In the genomic region with DNA sequence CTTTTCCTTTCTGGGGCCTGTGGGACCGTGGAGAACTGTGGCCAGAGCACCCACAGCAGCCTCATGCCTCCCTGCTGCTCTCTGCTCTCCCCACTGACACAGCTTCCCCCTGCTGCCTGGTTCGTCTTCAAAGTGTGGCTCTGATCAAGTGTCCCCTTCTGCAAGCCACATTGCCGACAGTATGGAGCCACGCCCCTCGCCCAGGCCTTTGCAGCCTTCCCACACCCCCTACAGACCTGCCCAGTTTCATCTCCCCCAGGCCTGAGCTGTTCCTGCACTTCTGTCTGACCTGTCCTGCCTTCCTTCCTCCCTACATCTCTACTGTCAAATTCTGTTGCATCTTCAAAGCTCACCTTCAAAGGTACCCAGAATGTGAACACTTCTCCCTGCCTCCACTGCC, we compare ENCODE assay signal across 27 cellular contexts. TPM values are rescaled to one million over a fixed set of nuclear protein-coding genes. Genes with fewer than 3 reads are reported as not detected.
DNase-seq lines count a peak whose midpoint lies in the region; ATAC-seq and TF ChIP-seq lines count a peak whose summit lies in the region.
"Had no signal": no experiment of that assay in that cellular context is flagged by ENCODE, and none has a peak within 500 bp of the region (broad histone marks: within the 10 kb centered on the region; RNA-seq: fewer than 3 reads in every experiment).

No MANE protein-coding gene starts in this region.

- H2BK15ac ChIP-seq in H9 (ENCODE audit: low read depth, low read length) (no peak overlapping the region), neuronal stem cell (ENCODE audit: low read length) (no peak overlapping the region)

- no peak overlapping the region for H3K4me3 Mint-ChIP-seq in H9
- peak overlapping the region; percentile 4 for H3K4me3 Mint-ChIP-seq in stimulated activated memory B cell treated with anti-CD40 and anti-IgM and Interleukin-4, amounts not matched to agents 10 μg/mL and 1 μg/mL and 100 μg/mL, for 72 hours
- H3K4me3 Mint-ChIP-seq: activated CD4-positive, alpha-beta T cell treated with anti-CD3 and anti-CD28 coated beads for 36 hours; activated naive CD4-positive, alpha-beta T cell treated with anti-CD3 and anti-CD28 coated beads, Interleukin-2, amount 50 U/mL, for 24 hours; activated T-helper 1 cell treated with anti-CD3 and anti-CD28 coated beads, Interleukin-12 subunit alpha, Interleukin-12 subunit beta, Interleukin-2, Interleukin-4 antibody, amounts not matched to agents 30 ng/mL and 10 ng/mL and 1 ng/mL, durations not matched to agents 14 hours and 24 hours and 36 hours; GM23338 had no signal

- no peak overlapping the region for H3K14ac ChIP-seq in H9 (ENCODE audit: insufficient read depth, low read length)
- no peak overlapping the region for H3K14ac ChIP-seq in neuronal stem cell (ENCODE audit: low read length)

- no peaks in the 10 kb centered on the region for H3K9me2 ChIP-seq in OCI-LY7 (ENCODE audit: insufficient read depth, low read length)

- H3K23me2 ChIP-seq in H9 (ENCODE audit: insufficient read length, low read depth, low read length, poor library complexity, severe bottlenecking) = peaks cover 9% of the 10 kb centered on the region

- H3K4ac ChIP-seq in H9 (ENCODE audit: low read depth, low read length) (no peak overlapping the region), neuronal stem cell (ENCODE audit: low read length) (no peak overlapping the region)

- H2BK5ac ChIP-seq in H9 (ENCODE audit: insufficient read length, low read length) (no peak overlapping the region), neuronal stem cell (ENCODE audit: low read length) (no peak overlapping the region)

- H3K18ac ChIP-seq in H9 (ENCODE audit: insufficient read length, low read depth, low read length) = no peak overlapping the region
- H3K18ac ChIP-seq in neuronal stem cell (ENCODE audit: low read length) = no peak overlapping the region

- DNase-seq in H9 (no peak), OCI-LY7 (ENCODE audit: low spot score) (no peak), kidney tubule cell (ENCODE audit: low spot score) (no peak), neuronal stem cell (ENCODE audit: low spot score) (no peak), NCI-H226 (no peak)
- DNase-seq: activated CD4-positive, alpha-beta T cell treated with anti-CD3 and anti-CD28 coated beads for 36 hours; anterior cingulate cortex; caudate nucleus; COR-L47; DMS79 treated with DMSO at 0.1 percent for 48 hours; dorsolateral prefrontal cortex; NCI-H1694 treated with DMSO at 0.1 percent for 48 hours; NCI-H748 treated with DMSO at 0.1 percent for 48 hours; occipital lobe; retina; stimulated activated naive CD4-positive, alpha-beta T cell had no signal

- no peak overlapping the region for H4K5ac ChIP-seq in H9 (ENCODE audit: insufficient read length, low read depth, low read length)

- H3K4me3 ChIP-seq in OCI-LY7 (ENCODE audit: low read depth, low read length, poor library complexity, severe bottlenecking) = no peak overlapping the region
- H3K4me3 ChIP-seq in iPS-15b (ENCODE audit: low read depth, low read length) = no peak overlapping the region
- H3K4me3 ChIP-seq in neuronal stem cell (ENCODE audit: low read length in 2 of 2) = no peak overlapping the region
- H3K4me3 ChIP-seq: dorsolateral prefrontal cortex, GM23338, hepatocyte, smooth muscle cell, thoracic aorta had no signal

- no peak overlapping the region for H3K56ac ChIP-seq in H9 (ENCODE audit: insufficient read length, low read depth, low read length)

- H3K27me3 Mint-ChIP-seq in H9 (ENCODE audit: low read depth) = no peaks in the 10 kb centered on the region
- H3K27me3 Mint-ChIP-seq in stimulated activated memory B cell treated with anti-CD40 and anti-IgM and Interleukin-4, amounts not matched to agents 10 μg/mL and 1 μg/mL and 100 μg/mL, for 72 hours = peaks cover 8% of the 10 kb centered on the region
- H3K27me3 Mint-ChIP-seq: activated naive CD4-positive, alpha-beta T cell treated with anti-CD3 and anti-CD28 coated beads, Interleukin-2, amount 50 U/mL, for 24 hours had no signal

- WGBS in H9 (ENCODE audit: extremely low coverage, insufficient read length, low lambda C conversion rate) = no CpG with 5 or more reads among the region's 5 CpGs
- WGBS in neuronal stem cell (ENCODE audit: extremely low coverage in 2 of 2, insufficient read length in 2 of 2, insufficient replicate concordance in 1 of 2), 2 donors = no CpG with 5 or more reads among the region's 5 CpGs

- H3K9me3 ChIP-seq in H9 (ENCODE audit: control insufficient read depth, low read depth, low read length) (no peaks in the 10 kb centered on the region), OCI-LY7 (ENCODE audit: low read length) (no peaks in the 10 kb centered on the region), iPS-15b (ENCODE audit: control insufficient read depth, insufficient read depth, low read length) (no peaks in the 10 kb centered on the region), neuronal stem cell (replicated peaks in 1 of 2; ENCODE audit: control insufficient read depth in 2 of 2, insufficient read depth in 1 of 2, low read depth in 1 of 2, low read length in 2 of 2) (no peaks in the 10 kb centered on the region)
- H3K9me3 ChIP-seq: thoracic aorta had no signal

- peak overlapping the region in 2 of 3 experiments; percentile 27 to 34; a peak in 2 of 7 replicates for H3K27ac Mint-ChIP-seq in H9
- H3K27ac Mint-ChIP-seq in stimulated activated memory B cell treated with anti-CD40 and anti-IgM and Interleukin-4, amounts not matched to agents 10 μg/mL and 1 μg/mL and 100 μg/mL, for 72 hours = peak overlapping the region; percentile 92
- H3K27ac Mint-ChIP-seq: activated CD4-positive, alpha-beta T cell treated with anti-CD3 and anti-CD28 coated beads for 36 hours; activated naive CD4-positive, alpha-beta T cell treated with anti-CD3 and anti-CD28 coated beads, Interleukin-2, amount 50 U/mL, for 24 hours; activated T-helper 1 cell treated with anti-CD3 and anti-CD28 coated beads, Interleukin-12 subunit alpha, Interleukin-12 subunit beta, Interleukin-2, Interleukin-4 antibody, amounts not matched to agents 30 ng/mL and 10 ng/mL and 1 ng/mL, durations not matched to agents 14 hours and 24 hours and 36 hours; GM23338 had no signal

- POLR2A ChIA-PET in OCI-LY7 (lab: Charles Lee) = interaction anchor here (0.7 to 2.2 kb wide), 5 partner anchors 8 to 35 kb away, joined by 3 to 10 read pairs (median 3); no protein-coding TSS in a partner anchor

- H3K23ac ChIP-seq in H9 (ENCODE audit: insufficient read length, low read depth, low read length) (no peak overlapping the region), neuronal stem cell (ENCODE audit: low read depth, low read length, poor library complexity) (no peak overlapping the region)

- H3K36me3 Mint-ChIP-seq in H9 (ENCODE audit: insufficient read depth in 1 of 3, low read depth in 3 of 3) = no peaks in the 10 kb centered on the region
- no peaks in the 10 kb centered on the region for H3K36me3 Mint-ChIP-seq in stimulated activated memory B cell treated with anti-CD40 and anti-IgM and Interleukin-4, amounts not matched to agents 10 μg/mL and 1 μg/mL and 100 μg/mL, for 72 hours
- H3K36me3 Mint-ChIP-seq: activated naive CD4-positive, alpha-beta T cell treated with anti-CD3 and anti-CD28 coated beads, Interleukin-2, amount 50 U/mL, for 24 hours; IgD-negative memory B cell had no signal

- no peaks in the 10 kb centered on the region for H3K36me3 ChIP-seq in OCI-LY7 (ENCODE audit: insufficient read depth, low read length)
- H3K36me3 ChIP-seq in iPS-15b (ENCODE audit: control insufficient read depth, insufficient read depth, low read length) = no peaks in the 10 kb centered on the region
- no peaks in the 10 kb centered on the region for H3K36me3 ChIP-seq in neuronal stem cell (replicated peaks in 1 of 2; ENCODE audit: control insufficient read depth in 2 of 2, insufficient read depth in 2 of 2, low read length in 2 of 2)
- H3K36me3 ChIP-seq: thoracic aorta had no signal

- H3K4me2 ChIP-seq in H9 (ENCODE audit: insufficient read depth, insufficient read length, low read length) (no peak overlapping the region), OCI-LY7 (ENCODE audit: low read length) (peak overlapping the region; percentile 67), neuronal stem cell (ENCODE audit: insufficient read depth, low read length, poor library complexity, severe bottlenecking) (no peak overlapping the region)
- H3K4me2 ChIP-seq: GM23338, hepatocyte, smooth muscle cell had no signal

- no peaks in the 10 kb centered on the region for H4K20me1 ChIP-seq in H9 (ENCODE audit: control insufficient read depth, insufficient read depth, insufficient read length)
- no peaks in the 10 kb centered on the region for H4K20me1 ChIP-seq in OCI-LY7 (ENCODE audit: insufficient read depth, low read length)

- no peak overlapping the region for H3T11ph ChIP-seq in H9 (ENCODE audit: low read length)

- H2BK20ac ChIP-seq in H9 (ENCODE audit: low read depth, low read length, poor library complexity, severe bottlenecking) = no peak overlapping the region

- no TSS peak for BruUV-seq in OCI-LY7 (replicated peaks; lab: Mats Ljungman, UMichigan)

- H4K91ac ChIP-seq in H9 (ENCODE audit: insufficient read length, low read depth, low read length) (no peak overlapping the region), neuronal stem cell (ENCODE audit: low read depth, low read length, poor library complexity) (no peak overlapping the region)

- no peaks in the 10 kb centered on the region for H3K9me3 Mint-ChIP-seq in H9
- no peaks in the 10 kb centered on the region for H3K9me3 Mint-ChIP-seq in stimulated activated memory B cell treated with anti-CD40 and anti-IgM and Interleukin-4, amounts not matched to agents 10 μg/mL and 1 μg/mL and 100 μg/mL, for 72 hours
- H3K9me3 Mint-ChIP-seq: activated naive CD4-positive, alpha-beta T cell treated with anti-CD3 and anti-CD28 coated beads, Interleukin-2, amount 50 U/mL, for 24 hours; activated T-helper 1 cell treated with anti-CD3 and anti-CD28 coated beads, Interleukin-12 subunit alpha, Interleukin-12 subunit beta, Interleukin-2, Interleukin-4 antibody, amounts not matched to agents 30 ng/mL and 10 ng/mL and 1 ng/mL, durations not matched to agents 14 hours and 24 hours and 36 hours; GM23338; IgD-negative memory B cell had no signal

- H3K79me2 ChIP-seq in H9 (ENCODE audit: insufficient read depth, low read length) = no peaks in the 10 kb centered on the region
- H3K79me2 ChIP-seq in OCI-LY7 (ENCODE audit: insufficient read depth, low read depth, low read length) = peaks cover 24% of the 10 kb centered on the region; the same call in 1 of the 2 replicates

- no peak for TF ChIP-seq CTCF in H9 (conservative IDR thresholded peaks at IDR 0.05)
- TF ChIP-seq CTCF in OCI-LY7 (conservative IDR thresholded peaks at IDR 0.05; ENCODE audit: low read length) = no peak

- H3K4me1 Mint-ChIP-seq in H9 = peaks cover 43 to 58% of the 10 kb centered on the region in 2 experiments
- H3K4me1 Mint-ChIP-seq in stimulated activated memory B cell treated with anti-CD40 and anti-IgM and Interleukin-4, amounts not matched to agents 10 μg/mL and 1 μg/mL and 100 μg/mL, for 72 hours = peaks cover 65% of the 10 kb centered on the region

- H2AFZ ChIP-seq in H9 (ENCODE audit: low read length) = no peak overlapping the region
- no peak overlapping the region for H2AFZ ChIP-seq in OCI-LY7 (ENCODE audit: low read length)
- H2AFZ ChIP-seq in neuronal stem cell (ENCODE audit: low read length) = no peak overlapping the region
- H2AFZ ChIP-seq: GM23338, hepatocyte had no signal

- H2AK5ac ChIP-seq in H9 (ENCODE audit: insufficient read length, low read length) = no peak overlapping the region
- H2AK5ac ChIP-seq in neuronal stem cell (ENCODE audit: low read depth, low read length) = no peak overlapping the region

- H3K4me1 ChIP-seq in H9 (ENCODE audit: insufficient read depth, low read length) (peaks cover 7% of the 10 kb centered on the region; the same call in 1 of the 2 replicates), OCI-LY7 (ENCODE audit: insufficient read depth, low read length, poor library complexity, severe bottlenecking) (peaks cover 90% of the 10 kb centered on the region), iPS-15b (ENCODE audit: control insufficient read depth, insufficient read depth, low read length) (peaks cover 6% of the 10 kb centered on the region), neuronal stem cell (ENCODE audit: control insufficient read depth in 2 of 2, insufficient read depth in 1 of 2, low read depth in 1 of 2, low read length in 2 of 2) (peaks cover 9 to 27% of the 10 kb centered on the region in 2 donors)

- CTCF ChIA-PET in OCI-LY7 (lab: Charles Lee; ENCODE audit: unreplicated experiment) = interaction anchor here (2.5 kb wide), 1 partner anchor 25 kb away, joined by 9 read pairs; no protein-coding TSS in a partner anchor

- no peak for ATAC-seq in stimulated activated memory B cell treated with anti-CD40 and anti-IgM and Interleukin-4, amounts not matched to agents 10 μg/mL and 1 μg/mL and 100 μg/mL, for 72 hours
- ATAC-seq: activated CD4-positive, alpha-beta T cell treated with anti-CD3 and anti-CD28 coated beads for 36 hours; GM23338 had no signal

- H3K27ac ChIP-seq in H9 (ENCODE audit: insufficient read length, low read depth, low read length) (no peak overlapping the region), OCI-LY7 (ENCODE audit: low read depth, low read length, poor library complexity, severe bottlenecking) (peak overlapping the region; percentile 62), neuronal stem cell (replicated peaks; ENCODE audit: low read length) (no peak overlapping the region)
- H3K27ac ChIP-seq: epithelial cell of prostate, hepatocyte had no signal

- H3K9ac ChIP-seq in H9 (ENCODE audit: extremely low read depth, insufficient read length, low read length) (no peak overlapping the region), iPS-15b (ENCODE audit: low read depth, low read length) (peak overlapping the region; percentile 12), neuronal stem cell (ENCODE audit: low read depth, low read length, poor library complexity) (no peak overlapping the region)

- intact Hi-C loops in OCI-LY7 (cut with micrococcal nuclease; ENCODE audit: unreplicated experiment) = no loop called here

- no peak overlapping the region for H4K8ac ChIP-seq in H9 (replicated peaks; ENCODE audit: insufficient read length, low read depth, low read length)
- H4K8ac ChIP-seq in neuronal stem cell (ENCODE audit: low read depth, low read length) = no peak overlapping the region

- no peaks in the 10 kb centered on the region for H3K27me3 ChIP-seq in H9 (ENCODE audit: insufficient read depth, low read length)
- H3K27me3 ChIP-seq in iPS-15b (ENCODE audit: control insufficient read depth, insufficient read depth, low read length) = no peaks in the 10 kb centered on the region
- peaks cover 0 to 71% (median 0%) of the 10 kb centered on the region in 3 experiments for H3K27me3 ChIP-seq in neuronal stem cell (ENCODE audit: control insufficient read depth in 3 of 3, insufficient read depth in 3 of 3, low read depth in 1 of 3, low read length in 3 of 3)
- H3K27me3 ChIP-seq: dorsolateral prefrontal cortex, hepatocyte had no signal

- no peak overlapping the region for H2BK12ac ChIP-seq in H9 (ENCODE audit: insufficient read length, low read depth, low read length)
- no peak overlapping the region for H2BK12ac ChIP-seq in neuronal stem cell (ENCODE audit: low read length)

- H2BK120ac ChIP-seq in H9 (ENCODE audit: low read depth, low read length, poor library complexity, severe bottlenecking) = no peak overlapping the region
- no peak overlapping the region for H2BK120ac ChIP-seq in neuronal stem cell (ENCODE audit: low read depth, low read length)

- H3K79me1 ChIP-seq in H9 (ENCODE audit: insufficient read depth, low read depth, low read length, poor library complexity, severe bottlenecking) = no peaks in the 10 kb centered on the region
- no peaks in the 10 kb centered on the region for H3K79me1 ChIP-seq in neuronal stem cell (ENCODE audit: low read depth, low read length)

RNA-seq across cellular contexts. Expression of gene CATIP, which starts 29.2 kb away (rescaled TPM):
- total RNA-seq in H9 (2021) = not detected in 2 replicates
- not detected in 2 replicates for total RNA-seq in OCI-LY7 (2014; rRNA removed; shearing (Covaris generic))
- not detected in 2 replicates for total RNA-seq in OCI-LY7 (2022)
- 0.66 TPM for polyA plus RNA-seq in neuronal stem cell (2013, experiment 1 of 2)
- polyA plus RNA-seq in neuronal stem cell (2013, experiment 2 of 2) = 0.80 TPM
- total RNA-seq: activated CD4-positive, alpha-beta T cell treated with anti-CD3 and anti-CD28 coated beads for 36 hours; activated T-helper 1 cell treated with anti-CD3 and anti-CD28 coated beads, Interleukin-12 subunit alpha, Interleukin-12 subunit beta, Interleukin-2, Interleukin-4 antibody, amounts not matched to agents 30 ng/mL and 10 ng/mL and 1 ng/mL, durations not matched to agents 14 hours and 24 hours and 36 hours; GM23338; liver; smooth muscle cell; thoracic aorta had no signal

RNA-seq across cellular contexts. Expression of gene TMBIM1, which starts 35.1 kb away (rescaled TPM):
- 17.4 and 20.1 TPM in 2 replicates for total RNA-seq in H9 (2021)
- 18.9 and 30.3 TPM in 2 replicates for total RNA-seq in OCI-LY7 (2014; rRNA removed; shearing (Covaris generic))
- 26.9 and 27.6 TPM in 2 replicates for total RNA-seq in OCI-LY7 (2022)
- 10.4 TPM for polyA plus RNA-seq in neuronal stem cell (2013, experiment 1 of 2)
- polyA plus RNA-seq in neuronal stem cell (2013, experiment 2 of 2) = 10.7 TPM

RNA-seq across cellular contexts. Expression of gene SLC11A1, which starts 54.6 kb away (rescaled TPM):
- 0.04 and 0.11 TPM in 2 replicates for total RNA-seq in H9 (2021)
- total RNA-seq in OCI-LY7 (2014; rRNA removed; shearing (Covaris generic)) = 0.31 and 0.57 TPM in 2 replicates
- total RNA-seq in OCI-LY7 (2022) = 0.59 and 0.78 TPM in 2 replicates
- polyA plus RNA-seq in neuronal stem cell (2013, experiment 1 of 2) = 0.35 TPM
- polyA plus RNA-seq in neuronal stem cell (2013, experiment 2 of 2) = 0.06 TPM
- total RNA-seq: GM23338 had no signal

RNA-seq across cellular contexts. Expression of gene PNKD, which starts 57.1 kb away (rescaled TPM):
- 31.6 and 32.3 TPM in 2 replicates for total RNA-seq in H9 (2021)
- total RNA-seq in OCI-LY7 (2014; rRNA removed; shearing (Covaris generic)) = 65.9 and 66.3 TPM in 2 replicates
- total RNA-seq in OCI-LY7 (2022) = 62.2 and 74.5 TPM in 2 replicates
- polyA plus RNA-seq in neuronal stem cell (2013, experiment 1 of 2) = 58.6 TPM
- polyA plus RNA-seq in neuronal stem cell (2013, experiment 2 of 2) = 61.7 TPM

RNA-seq across cellular contexts. Expression of gene AAMP, which starts 57.5 kb away (rescaled TPM):
- total RNA-seq in H9 (2021) (103 and 106 TPM in 2 replicates), OCI-LY7 (2022) (59.7 and 68.7 TPM in 2 replicates)
- 97.0 and 136 TPM in 2 replicates for total RNA-seq in OCI-LY7 (2014; rRNA removed; shearing (Covaris generic))
- 45.1 TPM for polyA plus RNA-seq in neuronal stem cell (2013, experiment 1 of 2)
- 38.9 TPM for polyA plus RNA-seq in neuronal stem cell (2013, experiment 2 of 2)
